Comparison of ENCODE assay signal across 11 cellular contexts in the genomic region with DNA sequence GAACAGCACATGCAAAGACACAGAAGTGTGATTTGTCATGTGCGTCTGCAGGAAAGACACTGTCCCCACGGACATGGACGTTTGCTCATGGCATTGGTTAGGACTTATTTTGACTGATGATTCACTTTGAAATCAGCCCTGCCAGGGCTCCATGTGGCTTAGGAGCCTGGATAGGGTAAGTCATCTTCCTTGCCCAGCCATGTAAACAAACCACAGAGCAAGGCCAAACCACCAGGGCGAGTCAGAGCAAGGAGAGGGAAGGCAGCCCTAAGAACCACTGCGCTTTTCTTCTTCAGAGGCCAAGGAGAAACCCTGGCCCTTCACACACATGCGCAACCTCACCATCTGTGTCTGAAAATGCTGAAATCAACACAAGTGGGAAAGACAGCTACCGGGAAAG.
A peak's percentile ranks its signal among the peaks of the same experiment; 100 is the strongest.
DNase-seq lines count a peak whose midpoint lies in the region; ATAC-seq and TF ChIP-seq lines count a peak whose summit lies in the region.
"Had no signal": no experiment of that assay in that cellular context is flagged by ENCODE, and none has a peak within 500 bp of the region (broad histone marks: within the 10 kb centered on the region; RNA-seq: fewer than 3 reads in every experiment).

No MANE protein-coding gene starts in this region.

- H4K8ac ChIP-seq in mesendoderm (ENCODE audit: low read depth, low read length): no peak overlapping the region

- DNase-seq in HCT116 (ENCODE audit: low read depth, low spot score) (no peak), SJCRH30 (peak; percentile 52 to 54), fibroblast of gingiva (ENCODE audit: low read depth) (peak; percentile 94), smooth muscle cell (lab: John Stamatoyannopoulos, UW; ENCODE audit: unreplicated experiment) (no peak), mesendoderm (no peak)
- DNase-seq in CD4-positive, alpha-beta T cell: no peak
- DNase-seq in stimulated activated CD4-positive, alpha-beta T cell treated with anti-CD3 and anti-CD28 coated beads, Interleukin-1b, Interleukin-23, amount 100 ng/mL, for 48 hours: no peak
- DNase-seq: activated B cell treated with CpG ODN at 0.5 μM for 24 hours; activated naive CD4-positive, alpha-beta T cell treated with anti-CD3 and anti-CD28 coated beads, Interleukin-2, amount 10 ng/mL, durations not matched to agents 7 days and 5 days; stimulated activated CD4-positive, alpha-beta T cell treated with anti-CD3 and anti-CD28 coated beads, Interleukin-12 subunit alpha, Interleukin-12 subunit beta, amount 100 ng/mL, for 4 hours had no signal

- H3K27ac Mint-ChIP-seq in CD4-positive, alpha-beta T cell: no peak overlapping the region
- H3K27ac Mint-ChIP-seq: activated B cell treated with CpG ODN at 0.5 μM for 24 hours; activated naive CD4-positive, alpha-beta T cell treated with anti-CD3 and anti-CD28 coated beads, Interleukin-2, amount 10 ng/mL, durations not matched to agents 7 days and 5 days had no signal

- H2BK15ac ChIP-seq in mesendoderm (replicated peaks; ENCODE audit: low read depth): no peak overlapping the region

- TF ChIP-seq CTCF in HCT116 (IDR thresholded peaks at IDR 0.05 in 2 of 3, conservative IDR thresholded peaks at IDR 0.05 in 1 of 3; ENCODE audit: borderline replicate concordance in 1 of 3, insufficient read depth in 1 of 3, low read depth in 2 of 3, low read length in 2 of 3) (no peak), smooth muscle cell (IDR thresholded peaks at IDR 0.05; ENCODE audit: borderline replicate concordance, insufficient read depth, poor library complexity, severe bottlenecking) (no peak)
- TF ChIP-seq CTCF in CD4-positive, alpha-beta T cell (IDR thresholded peaks at IDR 0.05): no peak

- H4K5ac ChIP-seq in mesendoderm (ENCODE audit: low read length): no peak overlapping the region

- no peaks in the 10 kb centered on the region for H3K9me2 ChIP-seq in HCT116 (ENCODE audit: insufficient read depth)

- H3K27me3 Mint-ChIP-seq in CD4-positive, alpha-beta T cell: peaks cover 28% of the 10 kb centered on the region

- no peak for TF ChIP-seq RAD21 in HCT116 (IDR thresholded peaks at IDR 0.05; ENCODE audit: low read depth)

- H3K4ac ChIP-seq in mesendoderm (ENCODE audit: low read depth, low read length): no peak overlapping the region

- no peak overlapping the region for H2AFZ ChIP-seq in HCT116 (ENCODE audit: low read depth, low read length, poor library complexity, severe bottlenecking)
- H2AFZ ChIP-seq in smooth muscle cell (ENCODE audit: low read depth): no peak overlapping the region

- H3K79me2 ChIP-seq in HCT116 (ENCODE audit: insufficient read depth, low read length): no peaks in the 10 kb centered on the region
- H3K79me2 ChIP-seq in smooth muscle cell (ENCODE audit: low read depth): no peaks in the 10 kb centered on the region
- H3K79me2 ChIP-seq in mesendoderm (ENCODE audit: control insufficient read depth, insufficient read depth, low read length): no peaks in the 10 kb centered on the region

- no peaks in the 10 kb centered on the region for H3K36me3 Mint-ChIP-seq in CD4-positive, alpha-beta T cell (ENCODE audit: low read depth)
- H3K36me3 Mint-ChIP-seq: activated naive CD4-positive, alpha-beta T cell treated with anti-CD3 and anti-CD28 coated beads, Interleukin-2, amount 10 ng/mL, durations not matched to agents 7 days and 5 days had no signal

- H3K56ac ChIP-seq in mesendoderm (ENCODE audit: low read length): no peak overlapping the region

- peaks cover 3% of the 10 kb centered on the region for H3F3A ChIP-seq in smooth muscle cell (ENCODE audit: low read depth)

- H3K27ac ChIP-seq in HCT116 (ENCODE audit: low read depth, low read length) (no peak overlapping the region), SJCRH30 (no peak overlapping the region), smooth muscle cell (ENCODE audit: low read depth) (peak overlapping the region; percentile 65), mesendoderm (ENCODE audit: low read depth, low read length) (no peak overlapping the region)
- H3K27ac ChIP-seq in CD4-positive, alpha-beta T cell (ENCODE audit: low read depth, low read length): no peak overlapping the region
- H3K27ac ChIP-seq: esophagus muscularis mucosa had no signal

- POLR2A ChIA-PET in HCT116 (lab: Charles Lee): no interaction called here
- POLR2A ChIA-PET in CD4-positive, alpha-beta T cell (lab: Charles Lee): no interaction called here

- H2BK120ac ChIP-seq in mesendoderm (ENCODE audit: low read depth, low read length): no peak overlapping the region

- H3K9me3 ChIP-seq in HCT116 (ENCODE audit: control insufficient read depth in 1 of 2, insufficient read depth in 1 of 2, low read depth in 1 of 2, low read length in 2 of 2) (no peaks in the 10 kb centered on the region), SJCRH30 (replicated peaks) (no peaks in the 10 kb centered on the region; the same call in 1 of the 2 replicates), smooth muscle cell (replicated peaks; ENCODE audit: low read depth) (no peaks in the 10 kb centered on the region)
- H3K9me3 ChIP-seq in CD4-positive, alpha-beta T cell (ENCODE audit: control insufficient read depth, low read length): no peaks in the 10 kb centered on the region
- H3K9me3 ChIP-seq: esophagus muscularis mucosa had no signal

- H3K4me2 ChIP-seq in HCT116 (ENCODE audit: low read length) (no peak overlapping the region), smooth muscle cell (peak overlapping the region; percentile 52), mesendoderm (ENCODE audit: low read length) (no peak overlapping the region)

- intact Hi-C loops in HCT116 (cut with micrococcal nuclease): no loop called here
- intact Hi-C loops in CD4-positive, alpha-beta T cell (cut with DNase I, micrococcal nuclease): no loop called here

- TF ChIP-seq POLR2A in HCT116 (IDR thresholded peaks at IDR 0.05; ENCODE audit: borderline replicate concordance, extremely low read depth, insufficient read depth, insufficient read length): no peak

- H3K79me1 ChIP-seq in mesendoderm (ENCODE audit: low read length): no peaks in the 10 kb centered on the region

- H3K9me3 Mint-ChIP-seq in CD4-positive, alpha-beta T cell: no peaks in the 10 kb centered on the region
- H3K9me3 Mint-ChIP-seq: activated B cell treated with CpG ODN at 0.5 μM for 24 hours; activated naive CD4-positive, alpha-beta T cell treated with anti-CD3 and anti-CD28 coated beads, Interleukin-2, amount 10 ng/mL, durations not matched to agents 7 days and 5 days had no signal

- H3K36me3 ChIP-seq in HCT116 (ENCODE audit: control insufficient read depth in 1 of 2, insufficient read depth in 2 of 2, low read length in 2 of 2) (no peaks in the 10 kb centered on the region), SJCRH30 (no peaks in the 10 kb centered on the region), smooth muscle cell (ENCODE audit: low read depth) (no peaks in the 10 kb centered on the region), mesendoderm (ENCODE audit: control insufficient read depth, insufficient read depth, low read length) (no peaks in the 10 kb centered on the region)
- H3K36me3 ChIP-seq: esophagus muscularis mucosa had no signal

- CTCF ChIA-PET in HCT116 (lab: Charles Lee): no interaction called here
- CTCF ChIA-PET in CD4-positive, alpha-beta T cell (lab: Charles Lee): no interaction called here

- H3K27me3 ChIP-seq in HCT116 (ENCODE audit: insufficient read depth, low read length) (no peaks in the 10 kb centered on the region), SJCRH30 (no peaks in the 10 kb centered on the region), smooth muscle cell (ENCODE audit: low read depth) (no peaks in the 10 kb centered on the region), mesendoderm (ENCODE audit: insufficient read depth, low read length, poor library complexity) (no peaks in the 10 kb centered on the region)
- no peaks in the 10 kb centered on the region for H3K27me3 ChIP-seq in CD4-positive, alpha-beta T cell (ENCODE audit: control insufficient read depth, insufficient read depth, low read length)
- H3K27me3 ChIP-seq: esophagus muscularis mucosa had no signal

- no peak overlapping the region for H3K9ac ChIP-seq in HCT116 (ENCODE audit: low read length)
- no peak overlapping the region for H3K9ac ChIP-seq in smooth muscle cell (ENCODE audit: low read depth)
- no peak overlapping the region for H3K9ac ChIP-seq in mesendoderm (ENCODE audit: low read length)

- no peak overlapping the region for H3K23ac ChIP-seq in mesendoderm (ENCODE audit: low read length)

- H3K4me3 Mint-ChIP-seq in CD4-positive, alpha-beta T cell: no peak overlapping the region
- H3K4me3 Mint-ChIP-seq: activated B cell treated with CpG ODN at 0.5 μM for 24 hours; activated naive CD4-positive, alpha-beta T cell treated with anti-CD3 and anti-CD28 coated beads, Interleukin-2, amount 10 ng/mL, durations not matched to agents 7 days and 5 days had no signal

- H3K4me3 ChIP-seq in HCT116 (replicated peaks in 1 of 2; ENCODE audit: low read depth in 1 of 2, low read length in 2 of 2) (no peak overlapping the region), SJCRH30 (no peak overlapping the region), smooth muscle cell (no peak overlapping the region), mesendoderm (ENCODE audit: low read length) (no peak overlapping the region)
- H3K4me3 ChIP-seq: esophagus muscularis mucosa had no signal

- H3K4me1 Mint-ChIP-seq in CD4-positive, alpha-beta T cell (ENCODE audit: low read depth): no peaks in the 10 kb centered on the region
- H3K4me1 Mint-ChIP-seq: activated B cell treated with CpG ODN at 0.5 μM for 24 hours; activated naive CD4-positive, alpha-beta T cell treated with anti-CD3 and anti-CD28 coated beads, Interleukin-2, amount 10 ng/mL, durations not matched to agents 7 days and 5 days had no signal

- RAD21 ChIA-PET in HCT116 (lab: Charles Lee; ENCODE audit: low non-redundant PET in 1 of 2, low total read pairs in 2 of 2, uncharacterized antibody in 2 of 2, unreplicated experiment in 2 of 2): no interaction called here

- H2BK5ac ChIP-seq in mesendoderm (ENCODE audit: low read length): no peak overlapping the region

- peaks cover 3 to 5% of the 10 kb centered on the region in 2 experiments; a peak in 2 of 4 replicates for H3K4me1 ChIP-seq in HCT116 (ENCODE audit: control insufficient read depth in 1 of 2, insufficient read depth in 2 of 2, low read length in 2 of 2)
- H3K4me1 ChIP-seq in SJCRH30: peaks cover 27% of the 10 kb centered on the region
- H3K4me1 ChIP-seq in smooth muscle cell (ENCODE audit: low read depth): no peaks in the 10 kb centered on the region
- no peaks in the 10 kb centered on the region for H3K4me1 ChIP-seq in mesendoderm (ENCODE audit: control insufficient read depth, low read depth, low read length)

- H4K20me1 ChIP-seq in HCT116 (ENCODE audit: insufficient read depth) (no peaks in the 10 kb centered on the region), smooth muscle cell (ENCODE audit: low read depth) (no peaks in the 10 kb centered on the region)

- 13% methylated on average over 7 of the region's 7 CpGs for WGBS in smooth muscle cell (ENCODE audit: low lambda C conversion rate)
- no CpG with 5 or more reads among the region's 7 CpGs for WGBS in mesendoderm (ENCODE audit: extremely low coverage, insufficient coverage, low lambda C conversion rate)

- no TSS peak for BruUV-seq in HCT116 (replicated peaks; lab: Mats Ljungman, UMichigan)

- no peak overlapping the region for H2AK5ac ChIP-seq in mesendoderm (ENCODE audit: low read length)

- no peak overlapping the region for H3K18ac ChIP-seq in mesendoderm (ENCODE audit: low read length)

- ATAC-seq in HCT116: peak; percentile 73
- no peak for ATAC-seq in CD4-positive, alpha-beta T cell (ENCODE audit: poor library complexity)

TF ChIP-seq in HCT116, 20 proteins besides CTCF, POLR2A, EP300 and RAD21 (continues in another document):
- TF ChIP-seq CBX3 (IDR thresholded peaks at IDR 0.05; ENCODE audit: low read depth): no peak

Comparison
In these comparisons a context has a peak if more than half of its experiments do, and no peak if none do; other contexts are left out.
1. DNase-seq: peak in SJCRH30 (2 of 2) and fibroblast of gingiva (single experiment); none in HCT116 (single experiment), smooth muscle cell (single experiment), CD4-positive, alpha-beta T cell (0 of 10), stimulated activated CD4-positive, alpha-beta T cell treated with anti-CD3 and anti-CD28 coated beads, Interleukin-1b, Interleukin-23, amount 100 ng/mL, for 48 hours (single experiment) and mesendoderm (single experiment).